Comparison of ENCODE assay signal across 15 cellular contexts in the genomic region with DNA sequence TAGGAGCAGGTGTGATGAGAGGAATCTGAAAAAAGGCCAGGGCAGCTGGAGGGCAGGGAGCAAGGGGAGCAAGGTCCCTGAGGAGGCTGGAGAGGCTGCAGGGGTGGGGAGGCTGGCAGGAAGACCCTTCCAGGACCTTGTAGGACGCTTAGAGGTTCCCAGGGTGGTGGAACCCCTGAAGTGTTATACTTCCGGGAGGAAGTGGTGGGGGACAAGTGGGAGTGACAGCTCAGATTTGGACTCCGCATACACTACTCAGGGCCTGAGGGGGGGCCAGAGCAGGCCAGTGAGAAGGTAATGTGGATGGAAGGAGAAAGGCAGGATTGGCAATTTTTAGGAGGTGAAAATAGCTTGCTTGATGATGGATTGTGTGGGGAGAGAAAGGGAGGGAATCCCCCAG. TPM values are rescaled to one million over a fixed set of nuclear protein-coding genes. Genes with fewer than 3 reads are reported as not detected.
DNase-seq lines count a peak whose midpoint lies in the region; ATAC-seq, FAIRE-seq and TF ChIP-seq lines count a peak whose summit lies in the region.
"Had no signal": no experiment of that assay in that cellular context is flagged by ENCODE, and none has a peak within 500 bp of the region (broad histone marks: within the 10 kb centered on the region; RNA-seq: fewer than 3 reads in every experiment).

No MANE protein-coding gene starts in this region.

- FAIRE-seq in frontal cortex (lab: Jason Lieb, UNC), result no peak
- FAIRE-seq in H54 (lab: Jason Lieb, UNC), result no peak
- FAIRE-seq: A549 had no signal

- ATAC-seq in activated naive CD8-positive, alpha-beta T cell treated with anti-CD3 and anti-CD28 coated beads, Interleukin-2, amount 50 U/mL, for 24 hours, result no peak
- ATAC-seq: A549, left lung, SK-N-SH treated with all-trans-retinoic acid at 6 μM for 48 hours had no signal

- peak overlapping the region; percentile 76 for H3K27ac Mint-ChIP-seq in activated CD4-positive, alpha-beta T cell treated with anti-CD3 and anti-CD28 coated beads, Interleukin-2, amount 10 ng/mL, durations not matched to agents 7 days and 5 days
- H3K27ac Mint-ChIP-seq in IgD-negative memory B cell (peak overlapping the region; percentile 79 to 87 (median 86)), nephron progenitor cell (no peak overlapping the region)
- H3K27ac Mint-ChIP-seq in activated naive CD8-positive, alpha-beta T cell treated with anti-CD3 and anti-CD28 coated beads, Interleukin-2, amount 50 U/mL, for 24 hours, result peak overlapping the region; percentile 9

- H3K27me3 Mint-ChIP-seq in activated CD4-positive, alpha-beta T cell treated with anti-CD3 and anti-CD28 coated beads, Interleukin-2, amount 10 ng/mL, durations not matched to agents 7 days and 5 days, result no peaks in the 10 kb centered on the region
- H3K27me3 Mint-ChIP-seq in IgD-negative memory B cell (no peaks in the 10 kb centered on the region), nephron progenitor cell (ENCODE audit: low read depth, poor library complexity) (no peaks in the 10 kb centered on the region)
- no peaks in the 10 kb centered on the region for H3K27me3 Mint-ChIP-seq in activated naive CD8-positive, alpha-beta T cell treated with anti-CD3 and anti-CD28 coated beads, Interleukin-2, amount 50 U/mL, for 24 hours

- no peak for TF ChIP-seq CTCF in nephron progenitor cell (IDR thresholded peaks at IDR 0.05)

- TF ChIP-seq POLR2A in H54 (IDR thresholded peaks at IDR 0.05; ENCODE audit: low read depth, low read length), result no peak

- H3K4me3 Mint-ChIP-seq in activated CD4-positive, alpha-beta T cell treated with anti-CD3 and anti-CD28 coated beads, Interleukin-2, amount 10 ng/mL, durations not matched to agents 7 days and 5 days, result peak overlapping the region; percentile 87
- H3K4me3 Mint-ChIP-seq in IgD-negative memory B cell (peak overlapping the region in 3 of 4 donors; percentile 34 to 88 (median 76)), nephron progenitor cell (peak overlapping the region; percentile 89)
- peak overlapping the region; percentile 19 for H3K4me3 Mint-ChIP-seq in activated naive CD8-positive, alpha-beta T cell treated with anti-CD3 and anti-CD28 coated beads, Interleukin-2, amount 50 U/mL, for 24 hours

- CTCF ChIA-PET in activated CD4-positive, alpha-beta T cell treated with anti-CD3 and anti-CD28 coated beads, Interleukin-2, amount 10 ng/mL, durations not matched to agents 7 days and 5 days (lab: Charles Lee), result interaction anchor here (0.5 to 10.5 kb wide), 6 partner anchors 10 to 304 kb away, joined by 3 to 47 read pairs (median 4); no protein-coding TSS in a partner anchor

- peaks cover 34% of the 10 kb centered on the region for H3K36me3 Mint-ChIP-seq in activated CD4-positive, alpha-beta T cell treated with anti-CD3 and anti-CD28 coated beads, Interleukin-2, amount 10 ng/mL, durations not matched to agents 7 days and 5 days (ENCODE audit: low read depth)
- H3K36me3 Mint-ChIP-seq in IgD-negative memory B cell (no peaks in the 10 kb centered on the region), nephron progenitor cell (ENCODE audit: low read depth) (peaks cover 16% of the 10 kb centered on the region)
- peaks cover 31% of the 10 kb centered on the region for H3K36me3 Mint-ChIP-seq in activated naive CD8-positive, alpha-beta T cell treated with anti-CD3 and anti-CD28 coated beads, Interleukin-2, amount 50 U/mL, for 24 hours (ENCODE audit: low read depth)

- no peak for DNase-seq in activated CD4-positive, alpha-beta T cell treated with anti-CD3 and anti-CD28 coated beads, Interleukin-2, amount 10 ng/mL, durations not matched to agents 7 days and 5 days
- no peak for DNase-seq in activated CD4-positive, alpha-beta T cell treated with anti-CD3 and anti-CD28 coated beads, Interleukin-2, amount 50 U/mL, for 48 hours
- no peak for DNase-seq in activated naive CD8-positive, alpha-beta T cell treated with anti-CD3 and anti-CD28 coated beads, Interleukin-2, amount 50 U/mL, for 24 hours
- DNase-seq in nephron progenitor cell (no peak), superior temporal gyrus (ENCODE audit: extremely low spot score) (no peak), frontal cortex (ENCODE audit: low spot score in 2 of 2) (no peak), H54 (ENCODE audit: insufficient read length, low spot score) (no peak)
- DNase-seq: GDM1; left lung; NCI-H187 treated with DMSO at 0.1 percent for 48 hours; NCI-H510A; stimulated activated CD4-positive, alpha-beta T cell treated with anti-CD3 and anti-CD28 coated beads, Interleukin-15, amount 100 ng/mL, for 24 hours had no signal

- no peaks in the 10 kb centered on the region for H3K9me3 Mint-ChIP-seq in activated CD4-positive, alpha-beta T cell treated with anti-CD3 and anti-CD28 coated beads, Interleukin-2, amount 10 ng/mL, durations not matched to agents 7 days and 5 days
- H3K9me3 Mint-ChIP-seq in IgD-negative memory B cell, result no peaks in the 10 kb centered on the region
- no peaks in the 10 kb centered on the region for H3K9me3 Mint-ChIP-seq in activated naive CD8-positive, alpha-beta T cell treated with anti-CD3 and anti-CD28 coated beads, Interleukin-2, amount 50 U/mL, for 24 hours
- peaks cover 5% of the 10 kb centered on the region for H3K9me3 Mint-ChIP-seq in nephron progenitor cell

- H3K4me1 Mint-ChIP-seq in activated CD4-positive, alpha-beta T cell treated with anti-CD3 and anti-CD28 coated beads, Interleukin-2, amount 10 ng/mL, durations not matched to agents 7 days and 5 days, result peaks cover 60% of the 10 kb centered on the region
- H3K4me1 Mint-ChIP-seq in IgD-negative memory B cell, result peaks cover 24 to 26% (median 24%) of the 10 kb centered on the region in 3 donors
- peaks cover 44% of the 10 kb centered on the region for H3K4me1 Mint-ChIP-seq in activated naive CD8-positive, alpha-beta T cell treated with anti-CD3 and anti-CD28 coated beads, Interleukin-2, amount 50 U/mL, for 24 hours
- H3K4me1 Mint-ChIP-seq in nephron progenitor cell, result peaks cover 38% of the 10 kb centered on the region

- POLR2A ChIA-PET in activated CD4-positive, alpha-beta T cell treated with anti-CD3 and anti-CD28 coated beads, Interleukin-2, amount 10 ng/mL, durations not matched to agents 7 days and 5 days (lab: Charles Lee), result no interaction called here

RNA-seq across cellular contexts. Expression of gene NCAPH, which starts 1.9 kb away (rescaled TPM):
- total RNA-seq in activated CD4-positive, alpha-beta T cell treated with anti-CD3 and anti-CD28 coated beads, Interleukin-2, amount 10 ng/mL, durations not matched to agents 7 days and 5 days, result 10 to 100 TPM; 82.4 to 84.6 TPM
- 1.5 TPM for polyA plus RNA-seq in IgD-negative memory B cell
- 2.4 TPM for total RNA-seq in frontal cortex

RNA-seq across cellular contexts. Expression of gene ITPRIPL1, which starts 8.6 kb away (rescaled TPM):
- total RNA-seq in activated CD4-positive, alpha-beta T cell treated with anti-CD3 and anti-CD28 coated beads, Interleukin-2, amount 10 ng/mL, durations not matched to agents 7 days and 5 days, result 10 to 100 TPM; 33.3 to 39.2 TPM
- polyA plus RNA-seq in IgD-negative memory B cell, result 4.4 TPM
- total RNA-seq in frontal cortex, result 4.9 TPM
- polyA plus RNA-seq: A549 had no signal

RNA-seq across cellular contexts. Expression of gene SNRNP200, which starts 28.4 kb away (rescaled TPM):
- 100 to 1,000 TPM; 170 to 178 TPM for total RNA-seq in activated CD4-positive, alpha-beta T cell treated with anti-CD3 and anti-CD28 coated beads, Interleukin-2, amount 10 ng/mL, durations not matched to agents 7 days and 5 days
- 79.3 TPM for polyA plus RNA-seq in IgD-negative memory B cell
- 41.6 TPM for total RNA-seq in frontal cortex

Comparison
In these comparisons a context has a peak if more than half of its experiments do, and no peak if none do; other contexts are left out.
1. H3K4me3 Mint-ChIP-seq: peak in every context shown above with its lines; median percentile 89 in nephron progenitor cell; 87 in activated CD4-positive, alpha-beta T cell treated with anti-CD3 and anti-CD28 coated beads, Interleukin-2, amount 10 ng/mL, durations not matched to agents 7 days and 5 days; 76 in IgD-negative memory B cell; 19 in activated naive CD8-positive, alpha-beta T cell treated with anti-CD3 and anti-CD28 coated beads, Interleukin-2, amount 50 U/mL, for 24 hours.
2. RNA of gene NCAPH, which starts 1.9 kb away (total RNA-seq): 82.4 to 84.6 TPM in activated CD4-positive, alpha-beta T cell treated with anti-CD3 and anti-CD28 coated beads, Interleukin-2, amount 10 ng/mL, durations not matched to agents 7 days and 5 days; 2.4 TPM in frontal cortex (single experiment); every median in the first group is over 10 times any median in the second.